36 cellular contexts compared by ENCODE assay signal in the genomic region with DNA sequence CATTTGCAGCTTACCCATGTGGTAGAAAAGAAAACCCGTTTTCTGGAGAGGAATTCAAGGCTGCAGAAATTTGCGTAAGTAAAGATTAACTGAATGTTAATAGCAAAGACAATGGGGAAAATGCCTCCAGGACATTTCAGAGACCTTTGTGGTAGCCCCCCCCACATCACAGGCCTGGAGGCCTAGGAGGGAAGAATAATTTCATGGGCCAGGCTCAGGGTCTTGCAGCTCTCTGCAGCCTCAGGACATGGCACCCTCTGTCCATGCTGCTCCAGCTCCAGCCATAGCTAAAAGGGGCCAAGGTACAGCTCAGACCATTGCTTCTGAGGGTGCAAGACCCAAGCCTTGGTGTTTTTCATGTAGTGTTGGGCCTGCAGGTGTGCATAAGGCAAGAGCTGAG.
"Had no signal": no experiment of that assay in that cellular context is flagged by ENCODE, and none has a peak within 500 bp of the region (broad histone marks: within the 10 kb centered on the region; RNA-seq: fewer than 3 reads in every experiment).

No MANE protein-coding gene starts in this region.

- DNase-seq: Karpas-422, Kasumi-1, MG63, MM.1S, MV-4-11, NCI-H1048, NCI-H1092, NCI-H1092 treated with DMSO at 0.1 percent for 48 hours, NCI-H1105, NCI-H1105 treated with DMSO at 0.1 percent for 48 hours, NCI-H1417, NCI-H1417 treated with DMSO at 0.1 percent for 48 hours, NCI-H1436, NCI-H1436 treated with DMSO at 0.1 percent for 48 hours, NCI-H146, NCI-H1694, NCI-H1694 treated with DMSO at 0.1 percent for 48 hours, NCI-H187, NCI-H187 treated with DMSO at 0.1 percent for 48 hours, NCI-H1930, NCI-H2029, NCI-H2029 treated with DMSO at 0.1 percent for 48 hours, NCI-H2081, NCI-H2081 treated with DMSO at 0.1 percent for 48 hours, NCI-H2107, NCI-H2171, NCI-H2171 treated with DMSO at 0.1 percent for 48 hours, NCI-H2227 treated with DMSO at 0.1 percent for 48 hours, NCI-H226, NCI-H345, NCI-H446, NCI-H446 treated with DMSO at 0.1 percent for 48 hours, NCI-H510A, NCI-H510A treated with DMSO at 0.1 percent for 48 hours, NCI-H524, NCI-H524 treated with DMSO at 0.1 percent for 48 hours had no signal

- H3K36me3 ChIP-seq: MG63 had no signal

- H3K4me3 ChIP-seq: MG63 had no signal
